Comparison of ENCODE assay signal across 17 cellular contexts in genomic region chr14:102097441-102098135, GRCh38. TPM values are rescaled to one million over a fixed set of nuclear protein-coding genes. Genes with fewer than 3 reads are reported as not detected.
DNase-seq lines count a peak whose midpoint lies in the region; ATAC-seq and TF ChIP-seq lines count a peak whose summit lies in the region.
"Had no signal": no experiment of that assay in that cellular context is flagged by ENCODE, and none has a peak within 500 bp of the region (broad histone marks: within the 10 kb centered on the region; RNA-seq: fewer than 3 reads in every experiment).

No MANE protein-coding gene starts in this region.

- peak overlapping the region; percentile 78 for H3K27ac Mint-ChIP-seq in mesothelial cell of epicardium
- H3K27ac Mint-ChIP-seq in activated CD4-positive, alpha-beta memory T cell treated with anti-CD3 and anti-CD28 coated beads, Interleukin-2, amount 10 ng/mL, durations not matched to agents 7 days and 5 days = no peak overlapping the region

- POLR2A ChIA-PET in activated CD4-positive, alpha-beta memory T cell treated with anti-CD3 and anti-CD28 coated beads, Interleukin-2, amount 10 ng/mL, durations not matched to agents 7 days and 5 days (lab: Charles Lee) = interaction anchor here (1.3 kb wide), 1 partner anchor 46 kb away, joined by 3 read pairs; no protein-coding TSS in a partner anchor

- peak overlapping the region; percentile 65 for H3K9ac ChIP-seq in BLaER1

- H3K27me3 ChIP-seq in BLaER1 = no peaks in the 10 kb centered on the region

- peaks cover 21% of the 10 kb centered on the region for H3K4me1 ChIP-seq in BLaER1

- no peaks in the 10 kb centered on the region for H3K27me3 Mint-ChIP-seq in mesothelial cell of epicardium (ENCODE audit: low read depth)
- H3K27me3 Mint-ChIP-seq in activated CD4-positive, alpha-beta memory T cell treated with anti-CD3 and anti-CD28 coated beads, Interleukin-2, amount 10 ng/mL, durations not matched to agents 7 days and 5 days = no peaks in the 10 kb centered on the region
- H3K27me3 Mint-ChIP-seq: naive thymus-derived CD4-positive, alpha-beta T cell; T-helper 17 cell had no signal

- TF ChIP-seq CTCF in GM12864 (IDR thresholded peaks at IDR 0.05; ENCODE audit: low read depth, low read length, missing control alignments) = peak; percentile 7
- no peak for TF ChIP-seq CTCF in VCaP (conservative IDR thresholded peaks at IDR 0.05)
- TF ChIP-seq CTCF in mesothelial cell of epicardium (IDR thresholded peaks at IDR 0.05; ENCODE audit: unreplicated experiment) = no peak

- peak overlapping the region; percentile 10; the same call in 1 of the 2 replicates for H3K4me2 ChIP-seq in BLaER1

- no peaks in the 10 kb centered on the region for H4K20me1 ChIP-seq in BLaER1

- no peak overlapping the region for H3K4me3 Mint-ChIP-seq in mesothelial cell of epicardium
- H3K4me3 Mint-ChIP-seq in activated CD4-positive, alpha-beta memory T cell treated with anti-CD3 and anti-CD28 coated beads, Interleukin-2, amount 10 ng/mL, durations not matched to agents 7 days and 5 days = no peak overlapping the region
- H3K4me3 Mint-ChIP-seq: naive thymus-derived CD4-positive, alpha-beta T cell; T-helper 17 cell had no signal

- H3K9me3 Mint-ChIP-seq in mesothelial cell of epicardium = no peaks in the 10 kb centered on the region
- H3K9me3 Mint-ChIP-seq in activated CD4-positive, alpha-beta memory T cell treated with anti-CD3 and anti-CD28 coated beads, Interleukin-2, amount 10 ng/mL, durations not matched to agents 7 days and 5 days = no peaks in the 10 kb centered on the region
- H3K9me3 Mint-ChIP-seq: naive thymus-derived CD4-positive, alpha-beta T cell had no signal

- H3K36me3 Mint-ChIP-seq in mesothelial cell of epicardium = peaks cover 3% of the 10 kb centered on the region
- no peaks in the 10 kb centered on the region for H3K36me3 Mint-ChIP-seq in activated CD4-positive, alpha-beta memory T cell treated with anti-CD3 and anti-CD28 coated beads, Interleukin-2, amount 10 ng/mL, durations not matched to agents 7 days and 5 days (ENCODE audit: low read depth)
- H3K36me3 Mint-ChIP-seq: naive thymus-derived CD4-positive, alpha-beta T cell had no signal

- no peak overlapping the region for H3K4me3 ChIP-seq in BLaER1
- no peak overlapping the region for H3K4me3 ChIP-seq in GM12864 (ENCODE audit: low read depth, low read length)

- H3K9me3 ChIP-seq in BLaER1 = no peaks in the 10 kb centered on the region

- no peak for ATAC-seq in GM18907 (IDR thresholded peaks at IDR 0.05; ENCODE audit: unreplicated experiment)
- ATAC-seq: naive thymus-derived CD4-positive, alpha-beta T cell; T-helper 17 cell had no signal

- H3K36me3 ChIP-seq in BLaER1 = no peaks in the 10 kb centered on the region

- no peak for DNase-seq in GM12864 (ENCODE audit: low read depth)
- peak in 1 of 2 experiments; percentile 49 for DNase-seq in mesothelial cell of epicardium (ENCODE audit: low spot score in 2 of 2, unreplicated experiment in 2 of 2)
- no peak for DNase-seq in activated CD4-positive, alpha-beta memory T cell treated with anti-CD3 and anti-CD28 coated beads, Interleukin-2, amount 10 ng/mL, durations not matched to agents 7 days and 5 days
- DNase-seq in Ammon's horn (ENCODE audit: low spot score) = no peak
- no peak for DNase-seq in activated gamma-delta T cell (lab: John Stamatoyannopoulos, UW)
- DNase-seq: activated naive CD4-positive, alpha-beta T cell treated with anti-CD3 and anti-CD28 coated beads, Interleukin-2, amount 50 U/mL, for 16 hours; foreskin melanocyte; KG1; naive thymus-derived CD4-positive, alpha-beta T cell; NCI-H1092 treated with DMSO at 0.1 percent for 48 hours; NCI-H2227 treated with DMSO at 0.1 percent for 48 hours; SHP77; stimulated activated CD4-positive, alpha-beta T cell treated with anti-CD3 and anti-CD28 coated beads, Interleukin-15, amount 100 ng/mL, for 24 hours; T-helper 17 cell had no signal

- H3K4me1 Mint-ChIP-seq in mesothelial cell of epicardium = peaks cover 33% of the 10 kb centered on the region
- peaks cover 11% of the 10 kb centered on the region for H3K4me1 Mint-ChIP-seq in activated CD4-positive, alpha-beta memory T cell treated with anti-CD3 and anti-CD28 coated beads, Interleukin-2, amount 10 ng/mL, durations not matched to agents 7 days and 5 days

- CTCF ChIA-PET in activated CD4-positive, alpha-beta memory T cell treated with anti-CD3 and anti-CD28 coated beads, Interleukin-2, amount 10 ng/mL, durations not matched to agents 7 days and 5 days (lab: Charles Lee) = interaction anchor here (0.9 to 3.0 kb wide), 9 partner anchors 9 to 392 kb away, joined by 3 to 33 read pairs (median 8); no protein-coding TSS in a partner anchor

- H3K27ac ChIP-seq in BLaER1 (no peak overlapping the region), VCaP (peak overlapping the region; percentile 54)

RNA-seq across cellular contexts. Expression of gene HSP90AA1, which starts 10.7 kb away (rescaled TPM):
- 325 to 330 TPM (median 330 TPM) in 3 replicates for total RNA-seq in mesothelial cell of epicardium
- total RNA-seq in activated CD4-positive, alpha-beta memory T cell treated with anti-CD3 and anti-CD28 coated beads, Interleukin-2, amount 10 ng/mL, durations not matched to agents 7 days and 5 days = 100 to 1,000 TPM; 466 to 472 TPM

RNA-seq across cellular contexts. Expression of gene WDR20, which starts 42.1 kb away (rescaled TPM):
- 39.2 to 41.5 TPM (median 39.5 TPM) in 3 replicates for total RNA-seq in mesothelial cell of epicardium
- 10 to 100 TPM; 28.3 to 31.9 TPM for total RNA-seq in activated CD4-positive, alpha-beta memory T cell treated with anti-CD3 and anti-CD28 coated beads, Interleukin-2, amount 10 ng/mL, durations not matched to agents 7 days and 5 days
